ENCODE assay signal across 1 cellular context in the genomic region with DNA sequence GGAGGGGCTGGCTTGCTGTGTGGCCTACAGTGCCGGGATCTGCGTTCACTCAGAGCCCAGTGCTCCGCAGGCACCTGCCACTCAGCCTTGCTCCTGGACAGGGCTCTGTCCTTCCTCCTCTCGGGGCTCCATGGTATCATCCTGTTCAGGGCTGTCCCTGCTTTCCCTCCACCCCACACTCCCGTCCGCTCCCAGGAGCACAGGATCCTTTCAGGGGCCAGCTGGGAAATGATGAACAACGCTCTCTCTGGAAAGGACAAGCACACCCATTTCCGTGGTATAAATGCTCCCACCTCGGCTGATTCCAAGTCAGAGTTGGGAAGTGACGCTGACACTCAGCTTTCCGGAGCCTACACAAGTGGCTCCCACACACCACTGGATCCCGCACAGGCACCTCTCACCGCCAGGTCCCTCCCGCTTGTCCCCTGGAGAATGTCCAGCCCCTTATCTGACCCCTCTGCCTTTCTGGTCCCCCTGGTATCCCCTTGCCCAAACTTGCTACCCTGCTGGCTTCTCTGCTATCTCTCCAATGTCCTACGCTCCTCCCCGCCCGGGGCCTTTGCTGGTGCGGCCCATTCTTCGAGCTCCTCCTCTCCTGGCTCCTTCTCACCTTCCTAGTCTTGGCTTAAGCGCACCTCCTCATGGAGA.
TF ChIP-seq lines count a peak whose summit lies in the region.

No MANE protein-coding gene starts in this region.

TF ChIP-seq in HepG2, 621 proteins besides CTCF, POLR2A, EP300 and RAD21 (continued from another document):
- TF ChIP-seq, protein P1, sequence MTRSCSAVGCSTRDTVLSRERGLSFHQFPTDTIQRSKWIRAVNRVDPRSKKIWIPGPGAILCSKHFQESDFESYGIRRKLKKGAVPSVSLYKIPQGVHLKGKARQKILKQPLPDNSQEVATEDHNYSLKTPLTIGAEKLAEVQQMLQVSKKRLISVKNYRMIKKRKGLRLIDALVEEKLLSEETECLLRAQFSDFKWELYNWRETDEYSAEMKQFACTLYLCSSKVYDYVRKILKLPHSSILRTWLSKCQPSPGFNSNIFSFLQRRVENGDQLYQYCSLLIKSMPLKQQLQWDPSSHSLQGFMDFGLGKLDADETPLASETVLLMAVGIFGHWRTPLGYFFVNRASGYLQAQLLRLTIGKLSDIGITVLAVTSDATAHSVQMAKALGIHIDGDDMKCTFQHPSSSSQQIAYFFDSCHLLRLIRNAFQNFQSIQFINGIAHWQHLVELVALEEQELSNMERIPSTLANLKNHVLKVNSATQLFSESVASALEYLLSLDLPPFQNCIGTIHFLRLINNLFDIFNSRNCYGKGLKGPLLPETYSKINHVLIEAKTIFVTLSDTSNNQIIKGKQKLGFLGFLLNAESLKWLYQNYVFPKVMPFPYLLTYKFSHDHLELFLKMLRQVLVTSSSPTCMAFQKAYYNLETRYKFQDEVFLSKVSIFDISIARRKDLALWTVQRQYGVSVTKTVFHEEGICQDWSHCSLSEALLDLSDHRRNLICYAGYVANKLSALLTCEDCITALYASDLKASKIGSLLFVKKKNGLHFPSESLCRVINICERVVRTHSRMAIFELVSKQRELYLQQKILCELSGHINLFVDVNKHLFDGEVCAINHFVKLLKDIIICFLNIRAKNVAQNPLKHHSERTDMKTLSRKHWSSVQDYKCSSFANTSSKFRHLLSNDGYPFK (CRISPR knock-in tag; IDR thresholded peaks at IDR 0.05; ENCODE audit: borderline replicate concordance): no peak
- TF ChIP-seq REL (CRISPR knock-in tag; conservative IDR thresholded peaks at IDR 0.05) (no peak), KDM3A (CRISPR knock-in tag; IDR thresholded peaks at IDR 0.05; ENCODE audit: low read depth) (no peak), TP53 (CRISPR knock-in tag; conservative IDR thresholded peaks at IDR 0.05) (no peak), SRY (CRISPR knock-in tag; IDR thresholded peaks at IDR 0.05) (no peak), FOSL2 (CRISPR knock-in tag; IDR thresholded peaks at IDR 0.05) (no peak)
- TF ChIP-seq, protein P2, sequence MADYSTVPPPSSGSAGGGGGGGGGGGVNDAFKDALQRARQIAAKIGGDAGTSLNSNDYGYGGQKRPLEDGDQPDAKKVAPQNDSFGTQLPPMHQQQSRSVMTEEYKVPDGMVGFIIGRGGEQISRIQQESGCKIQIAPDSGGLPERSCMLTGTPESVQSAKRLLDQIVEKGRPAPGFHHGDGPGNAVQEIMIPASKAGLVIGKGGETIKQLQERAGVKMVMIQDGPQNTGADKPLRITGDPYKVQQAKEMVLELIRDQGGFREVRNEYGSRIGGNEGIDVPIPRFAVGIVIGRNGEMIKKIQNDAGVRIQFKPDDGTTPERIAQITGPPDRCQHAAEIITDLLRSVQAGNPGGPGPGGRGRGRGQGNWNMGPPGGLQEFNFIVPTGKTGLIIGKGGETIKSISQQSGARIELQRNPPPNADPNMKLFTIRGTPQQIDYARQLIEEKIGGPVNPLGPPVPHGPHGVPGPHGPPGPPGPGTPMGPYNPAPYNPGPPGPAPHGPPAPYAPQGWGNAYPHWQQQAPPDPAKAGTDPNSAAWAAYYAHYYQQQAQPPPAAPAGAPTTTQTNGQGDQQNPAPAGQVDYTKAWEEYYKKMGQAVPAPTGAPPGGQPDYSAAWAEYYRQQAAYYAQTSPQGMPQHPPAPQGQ (CRISPR knock-in tag; IDR thresholded peaks at IDR 0.05; ENCODE audit: borderline replicate concordance): no peak
